ENCODE assay signal across 1 cellular context in the genomic region with DNA sequence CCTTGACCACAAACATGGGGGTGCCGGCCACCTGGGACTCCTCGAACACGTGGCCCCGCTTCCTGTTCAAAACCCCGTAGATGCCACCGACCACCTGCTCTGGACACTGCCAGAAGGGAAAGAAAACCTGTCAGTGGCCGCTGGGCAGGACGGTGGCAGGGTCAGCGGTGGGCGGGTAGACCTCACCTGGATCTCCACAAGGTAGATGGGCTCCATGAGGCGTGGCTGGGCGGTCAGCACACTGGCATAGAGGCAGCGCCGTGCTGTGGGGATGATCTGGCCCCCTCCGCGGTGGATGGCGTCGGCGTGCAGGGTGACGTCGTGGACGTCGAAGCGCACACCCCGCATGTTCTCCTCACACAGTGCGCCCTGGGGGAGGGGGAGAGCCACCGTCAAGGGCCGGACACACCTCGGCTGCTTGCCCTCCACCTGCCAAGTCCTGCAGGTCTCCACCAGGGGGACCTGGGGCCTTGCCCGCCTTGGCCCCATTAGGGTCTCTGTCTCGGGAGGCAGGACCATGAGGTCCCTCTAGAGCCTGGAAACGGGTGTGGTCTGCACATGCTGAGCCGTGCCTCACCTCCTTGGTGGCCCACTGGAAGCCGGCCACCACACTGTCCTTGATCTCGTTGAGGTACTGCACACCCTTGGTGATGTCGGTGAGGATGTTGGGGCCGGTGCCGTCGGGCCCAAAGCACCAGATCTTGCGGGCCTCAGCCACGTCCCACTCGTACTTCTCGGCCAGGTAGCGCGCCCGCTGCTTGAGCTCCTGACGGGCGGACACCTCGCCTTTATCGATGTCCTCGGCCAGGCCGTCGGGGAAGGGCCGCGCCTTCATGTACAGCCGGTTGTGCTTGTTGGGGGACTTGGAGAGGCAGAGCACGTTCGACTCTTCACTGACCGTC.
TF ChIP-seq lines count a peak whose summit lies in the region.

No MANE protein-coding gene starts in this region.

TF ChIP-seq in GM12878, 131 proteins besides CTCF, POLR2A, EP300 and RAD21:
- TF ChIP-seq STAT3 (IDR thresholded peaks at IDR 0.05; ENCODE audit: low read depth, low read length) = no peak
- no peak for TF ChIP-seq SPI1 (IDR thresholded peaks at IDR 0.05; ENCODE audit: borderline replicate concordance, insufficient read depth, low read depth, low read length)
- TF ChIP-seq, protein P1, sequence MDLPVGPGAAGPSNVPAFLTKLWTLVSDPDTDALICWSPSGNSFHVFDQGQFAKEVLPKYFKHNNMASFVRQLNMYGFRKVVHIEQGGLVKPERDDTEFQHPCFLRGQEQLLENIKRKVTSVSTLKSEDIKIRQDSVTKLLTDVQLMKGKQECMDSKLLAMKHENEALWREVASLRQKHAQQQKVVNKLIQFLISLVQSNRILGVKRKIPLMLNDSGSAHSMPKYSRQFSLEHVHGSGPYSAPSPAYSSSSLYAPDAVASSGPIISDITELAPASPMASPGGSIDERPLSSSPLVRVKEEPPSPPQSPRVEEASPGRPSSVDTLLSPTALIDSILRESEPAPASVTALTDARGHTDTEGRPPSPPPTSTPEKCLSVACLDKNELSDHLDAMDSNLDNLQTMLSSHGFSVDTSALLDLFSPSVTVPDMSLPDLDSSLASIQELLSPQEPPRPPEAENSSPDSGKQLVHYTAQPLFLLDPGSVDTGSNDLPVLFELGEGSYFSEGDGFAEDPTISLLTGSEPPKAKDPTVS (IDR thresholded peaks at IDR 0.05; ENCODE audit: low read depth, low read length) = no peak
- TF ChIP-seq, protein P2, sequence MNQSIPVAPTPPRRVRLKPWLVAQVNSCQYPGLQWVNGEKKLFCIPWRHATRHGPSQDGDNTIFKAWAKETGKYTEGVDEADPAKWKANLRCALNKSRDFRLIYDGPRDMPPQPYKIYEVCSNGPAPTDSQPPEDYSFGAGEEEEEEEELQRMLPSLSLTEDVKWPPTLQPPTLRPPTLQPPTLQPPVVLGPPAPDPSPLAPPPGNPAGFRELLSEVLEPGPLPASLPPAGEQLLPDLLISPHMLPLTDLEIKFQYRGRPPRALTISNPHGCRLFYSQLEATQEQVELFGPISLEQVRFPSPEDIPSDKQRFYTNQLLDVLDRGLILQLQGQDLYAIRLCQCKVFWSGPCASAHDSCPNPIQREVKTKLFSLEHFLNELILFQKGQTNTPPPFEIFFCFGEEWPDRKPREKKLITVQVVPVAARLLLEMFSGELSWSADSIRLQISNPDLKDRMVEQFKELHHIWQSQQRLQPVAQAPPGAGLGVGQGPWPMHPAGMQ (IDR thresholded peaks at IDR 0.05; ENCODE audit: borderline replicate concordance) = no peak
- TF ChIP-seq RUNX3 (IDR thresholded peaks at IDR 0.05; ENCODE audit: low read length) = no peak
- TF ChIP-seq PAX8 (IDR thresholded peaks at IDR 0.05) = no peak
- no peak for TF ChIP-seq SUPT20H (IDR thresholded peaks at IDR 0.05; ENCODE audit: borderline replicate concordance, control insufficient read depth, low read depth, low read length)
- TF ChIP-seq HDAC2 (IDR thresholded peaks at IDR 0.05) = no peak
- peak; percentile 13 for TF ChIP-seq POLR2AphosphoS5 (IDR thresholded peaks at IDR 0.05; ENCODE audit: low read length)
- no peak for TF ChIP-seq CBX5 (IDR thresholded peaks at IDR 0.05; ENCODE audit: low read depth)
- TF ChIP-seq KDM1A (IDR thresholded peaks at IDR 0.05; ENCODE audit: borderline replicate concordance) = no peak
- TF ChIP-seq SRF (IDR thresholded peaks at IDR 0.05; ENCODE audit: low read depth in 2 of 2, low read length in 2 of 2) = 0 out of 4 replicates have a peak, but pooled peaks of 1 of the 2 experiments have one; percentile 2
- TF ChIP-seq, protein P3, sequence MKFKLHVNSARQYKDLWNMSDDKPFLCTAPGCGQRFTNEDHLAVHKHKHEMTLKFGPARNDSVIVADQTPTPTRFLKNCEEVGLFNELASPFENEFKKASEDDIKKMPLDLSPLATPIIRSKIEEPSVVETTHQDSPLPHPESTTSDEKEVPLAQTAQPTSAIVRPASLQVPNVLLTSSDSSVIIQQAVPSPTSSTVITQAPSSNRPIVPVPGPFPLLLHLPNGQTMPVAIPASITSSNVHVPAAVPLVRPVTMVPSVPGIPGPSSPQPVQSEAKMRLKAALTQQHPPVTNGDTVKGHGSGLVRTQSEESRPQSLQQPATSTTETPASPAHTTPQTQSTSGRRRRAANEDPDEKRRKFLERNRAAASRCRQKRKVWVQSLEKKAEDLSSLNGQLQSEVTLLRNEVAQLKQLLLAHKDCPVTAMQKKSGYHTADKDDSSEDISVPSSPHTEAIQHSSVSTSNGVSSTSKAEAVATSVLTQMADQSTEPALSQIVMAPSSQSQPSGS (IDR thresholded peaks at IDR 0.05; ENCODE audit: low read length) = no peak
- peak; percentile 68; the same call in 1 of the 2 replicates for TF ChIP-seq ZBED1 (IDR thresholded peaks at IDR 0.05; ENCODE audit: borderline replicate concordance)
- no peak for TF ChIP-seq NBN (IDR thresholded peaks at IDR 0.05)
- no peak for TF ChIP-seq MXI1 (IDR thresholded peaks at IDR 0.05; ENCODE audit: low read depth, low read length)
- TF ChIP-seq, protein P4, sequence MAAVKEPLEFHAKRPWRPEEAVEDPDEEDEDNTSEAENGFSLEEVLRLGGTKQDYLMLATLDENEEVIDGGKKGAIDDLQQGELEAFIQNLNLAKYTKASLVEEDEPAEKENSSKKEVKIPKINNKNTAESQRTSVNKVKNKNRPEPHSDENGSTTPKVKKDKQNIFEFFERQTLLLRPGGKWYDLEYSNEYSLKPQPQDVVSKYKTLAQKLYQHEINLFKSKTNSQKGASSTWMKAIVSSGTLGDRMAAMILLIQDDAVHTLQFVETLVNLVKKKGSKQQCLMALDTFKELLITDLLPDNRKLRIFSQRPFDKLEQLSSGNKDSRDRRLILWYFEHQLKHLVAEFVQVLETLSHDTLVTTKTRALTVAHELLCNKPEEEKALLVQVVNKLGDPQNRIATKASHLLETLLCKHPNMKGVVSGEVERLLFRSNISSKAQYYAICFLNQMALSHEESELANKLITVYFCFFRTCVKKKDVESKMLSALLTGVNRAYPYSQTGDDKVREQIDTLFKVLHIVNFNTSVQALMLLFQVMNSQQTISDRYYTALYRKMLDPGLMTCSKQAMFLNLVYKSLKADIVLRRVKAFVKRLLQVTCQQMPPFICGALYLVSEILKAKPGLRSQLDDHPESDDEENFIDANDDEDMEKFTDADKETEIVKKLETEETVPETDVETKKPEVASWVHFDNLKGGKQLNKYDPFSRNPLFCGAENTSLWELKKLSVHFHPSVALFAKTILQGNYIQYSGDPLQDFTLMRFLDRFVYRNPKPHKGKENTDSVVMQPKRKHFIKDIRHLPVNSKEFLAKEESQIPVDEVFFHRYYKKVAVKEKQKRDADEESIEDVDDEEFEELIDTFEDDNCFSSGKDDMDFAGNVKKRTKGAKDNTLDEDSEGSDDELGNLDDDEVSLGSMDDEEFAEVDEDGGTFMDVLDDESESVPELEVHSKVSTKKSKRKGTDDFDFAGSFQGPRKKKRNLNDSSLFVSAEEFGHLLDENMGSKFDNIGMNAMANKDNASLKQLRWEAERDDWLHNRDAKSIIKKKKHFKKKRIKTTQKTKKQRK (IDR thresholded peaks at IDR 0.05; ENCODE audit: low read depth, low read length) = no peak
- no peak for TF ChIP-seq TCF12 (IDR thresholded peaks at IDR 0.05; ENCODE audit: low read depth, low read length)
- no peak for TF ChIP-seq SUZ12 (IDR thresholded peaks at IDR 0.05; ENCODE audit: unreplicated experiment)
- TF ChIP-seq MYC (IDR thresholded peaks at IDR 0.05; ENCODE audit: insufficient read depth, insufficient read length, insufficient replicate concordance, low read length, severe bottlenecking) = no peak
- no peak for TF ChIP-seq SMARCA5 (IDR thresholded peaks at IDR 0.05)
- TF ChIP-seq, protein P5, sequence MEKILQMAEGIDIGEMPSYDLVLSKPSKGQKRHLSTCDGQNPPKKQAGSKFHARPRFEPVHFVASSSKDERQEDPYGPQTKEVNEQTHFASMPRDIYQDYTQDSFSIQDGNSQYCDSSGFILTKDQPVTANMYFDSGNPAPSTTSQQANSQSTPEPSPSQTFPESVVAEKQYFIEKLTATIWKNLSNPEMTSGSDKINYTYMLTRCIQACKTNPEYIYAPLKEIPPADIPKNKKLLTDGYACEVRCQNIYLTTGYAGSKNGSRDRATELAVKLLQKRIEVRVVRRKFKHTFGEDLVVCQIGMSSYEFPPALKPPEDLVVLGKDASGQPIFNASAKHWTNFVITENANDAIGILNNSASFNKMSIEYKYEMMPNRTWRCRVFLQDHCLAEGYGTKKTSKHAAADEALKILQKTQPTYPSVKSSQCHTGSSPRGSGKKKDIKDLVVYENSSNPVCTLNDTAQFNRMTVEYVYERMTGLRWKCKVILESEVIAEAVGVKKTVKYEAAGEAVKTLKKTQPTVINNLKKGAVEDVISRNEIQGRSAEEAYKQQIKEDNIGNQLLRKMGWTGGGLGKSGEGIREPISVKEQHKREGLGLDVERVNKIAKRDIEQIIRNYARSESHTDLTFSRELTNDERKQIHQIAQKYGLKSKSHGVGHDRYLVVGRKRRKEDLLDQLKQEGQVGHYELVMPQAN (conservative IDR thresholded peaks at IDR 0.05) = no peak
- TF ChIP-seq HDAC6 (IDR thresholded peaks at IDR 0.05; ENCODE audit: unreplicated experiment) = peak; percentile 46
- TF ChIP-seq, protein P6, sequence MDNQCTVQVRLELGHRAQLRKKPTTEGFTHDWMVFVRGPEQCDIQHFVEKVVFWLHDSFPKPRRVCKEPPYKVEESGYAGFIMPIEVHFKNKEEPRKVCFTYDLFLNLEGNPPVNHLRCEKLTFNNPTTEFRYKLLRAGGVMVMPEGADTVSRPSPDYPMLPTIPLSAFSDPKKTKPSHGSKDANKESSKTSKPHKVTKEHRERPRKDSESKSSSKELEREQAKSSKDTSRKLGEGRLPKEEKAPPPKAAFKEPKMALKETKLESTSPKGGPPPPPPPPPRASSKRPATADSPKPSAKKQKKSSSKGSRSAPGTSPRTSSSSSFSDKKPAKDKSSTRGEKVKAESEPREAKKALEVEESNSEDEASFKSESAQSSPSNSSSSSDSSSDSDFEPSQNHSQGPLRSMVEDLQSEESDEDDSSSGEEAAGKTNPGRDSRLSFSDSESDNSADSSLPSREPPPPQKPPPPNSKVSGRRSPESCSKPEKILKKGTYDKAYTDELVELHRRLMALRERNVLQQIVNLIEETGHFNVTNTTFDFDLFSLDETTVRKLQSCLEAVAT (IDR thresholded peaks at IDR 0.05) = 0 out of 2 replicates have a peak, but pooled peaks have one; percentile 22
- TF ChIP-seq YY1 (IDR thresholded peaks at IDR 0.05; ENCODE audit: low read depth, low read length) = no peak
- TF ChIP-seq BCL11A (IDR thresholded peaks at IDR 0.05; ENCODE audit: low read depth, low read length) = no peak
- no peak for TF ChIP-seq KAT2A (conservative IDR thresholded peaks at IDR 0.05; ENCODE audit: control insufficient read depth, low read depth, low read length)
- no peak for TF ChIP-seq NFXL1 (IDR thresholded peaks at IDR 0.05; ENCODE audit: borderline replicate concordance)
- TF ChIP-seq ZNF24 (IDR thresholded peaks at IDR 0.05) = no peak
